Comparison of ENCODE assay signal across 14 cellular contexts in the genomic region with DNA sequence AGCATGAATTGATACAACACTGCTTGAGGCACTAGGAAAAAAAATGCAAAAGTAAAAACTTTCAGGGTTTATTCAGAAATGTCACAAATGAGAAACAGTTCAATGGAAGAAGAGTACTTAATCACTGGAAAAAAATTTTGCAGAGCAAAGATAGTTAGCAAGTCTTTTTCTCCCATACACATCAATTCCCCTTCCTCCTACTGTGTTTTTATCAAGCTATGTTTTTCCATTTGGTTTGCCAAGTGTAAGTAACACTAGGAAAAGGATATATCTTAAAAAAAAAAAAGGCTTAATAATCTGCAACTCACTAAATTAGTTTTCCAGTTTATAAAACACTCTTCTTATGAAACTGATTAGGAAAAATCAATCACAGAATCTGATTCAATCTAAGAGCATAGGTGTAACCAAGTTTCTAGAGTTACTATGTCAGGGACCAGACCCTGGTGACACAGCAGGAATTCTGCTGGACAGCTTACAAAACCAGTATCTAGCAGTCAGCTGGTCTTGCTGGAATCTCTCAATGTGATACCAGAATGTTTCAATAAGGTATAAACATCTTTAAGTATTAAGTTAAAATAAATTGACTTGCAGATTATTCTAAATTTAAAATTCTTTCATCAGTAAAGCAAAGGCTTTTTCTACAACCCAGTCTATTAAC. TPM values are rescaled to one million over a fixed set of nuclear protein-coding genes. Genes with fewer than 3 reads are reported as not detected.
DNase-seq lines count a peak whose midpoint lies in the region; ATAC-seq, FAIRE-seq and TF ChIP-seq lines count a peak whose summit lies in the region.
"Had no signal": no experiment of that assay in that cellular context is flagged by ENCODE, and none has a peak within 500 bp of the region (broad histone marks: within the 10 kb centered on the region; RNA-seq: fewer than 3 reads in every experiment).

No MANE protein-coding gene starts in this region.

- DNase-seq in A673 (ENCODE audit: low spot score) (no peak), IMR-90 (peak; percentile 56), dermis microvascular lymphatic vessel endothelial cell (ENCODE audit: low read depth in 2 of 2) (peak; percentile 21 to 47), lung microvascular endothelial cell (ENCODE audit: low read depth in 2 of 2) (peak; percentile 24 to 74), GM19239 (ENCODE audit: insufficient read length, low spot score) (no peak), HTR-8/SVneo (ENCODE audit: insufficient read length, low spot score) (no peak), SW480 (ENCODE audit: low spot score) (no peak), urothelium cell line (ENCODE audit: low spot score) (no peak)
- DNase-seq: activated effector memory CD4-positive, alpha-beta T cell treated with anti-CD3 and anti-CD28 coated beads, Interleukin-2, amount 50 U/mL, for 16 hours; cortex of kidney; pancreas had no signal

- POLR2A ChIA-PET in A673 (lab: Charles Lee; ENCODE audit: low non-redundant PET): interaction anchor here (0.7 kb wide), 2 partner anchors 38 to 590 kb away, joined by 4 to 11 read pairs; no protein-coding TSS in a partner anchor
- POLR2A ChIA-PET in IMR-90 (lab: Charles Lee; ENCODE audit: unreplicated experiment): interaction anchor here (0.6 kb wide), 1 partner anchor 285 kb away, joined by 3 read pairs; no protein-coding TSS in a partner anchor

- 0 out of 2 replicates have a peak overlapping the region, but pooled peaks have one; percentile 58 for H3K14ac ChIP-seq in IMR-90 (replicated peaks; ENCODE audit: low read depth, low read length)

- peak overlapping the region; percentile 70 for H3K18ac ChIP-seq in IMR-90 (ENCODE audit: low read depth, low read length)

- H3K9me3 ChIP-seq in A673 (ENCODE audit: low read depth, low read length, poor library complexity, severe bottlenecking): no peaks in the 10 kb centered on the region
- no peaks in the 10 kb centered on the region for H3K9me3 ChIP-seq in IMR-90 (ENCODE audit: control insufficient read depth, insufficient read depth, low read length)
- H3K9me3 ChIP-seq: gastroesophageal sphincter, pancreas had no signal

- H3K27me3 ChIP-seq in A673 (replicated peaks; ENCODE audit: insufficient read depth, low read depth, low read length, poor library complexity): no peaks in the 10 kb centered on the region
- no peaks in the 10 kb centered on the region for H3K27me3 ChIP-seq in IMR-90 (ENCODE audit: control insufficient read depth, insufficient read depth, low read length)
- H3K27me3 ChIP-seq: gastroesophageal sphincter, pancreas had no signal

- H3K9ac ChIP-seq in IMR-90 (ENCODE audit: low read depth, low read length): no peak overlapping the region

- peaks cover 58% of the 10 kb centered on the region for H3K36me3 ChIP-seq in A673 (ENCODE audit: insufficient read depth, low read length, poor library complexity, severe bottlenecking)
- H3K36me3 ChIP-seq in IMR-90 (ENCODE audit: control insufficient read depth, insufficient read depth, low read length): peaks cover 11% of the 10 kb centered on the region
- H3K36me3 ChIP-seq: pancreas had no signal

- H3K4me2 ChIP-seq in IMR-90 (ENCODE audit: low read depth, low read length): peak overlapping the region; percentile 36

- FAIRE-seq in GM19239 (lab: Jason Lieb, UNC): no peak
- FAIRE-seq in HTR-8/SVneo (lab: Jason Lieb, UNC): no peak
- FAIRE-seq in urothelium cell line (lab: Jason Lieb, UNC): no peak
- FAIRE-seq: pancreas had no signal

- H3K27ac ChIP-seq in A673 (ENCODE audit: low read depth, low read length, poor library complexity, severe bottlenecking) (peak overlapping the region; percentile 8), IMR-90 (ENCODE audit: insufficient read depth, low read length) (peak overlapping the region; percentile 50; the same call in 1 of the 2 replicates)
- H3K27ac ChIP-seq: pancreas, SK-N-MC had no signal

- H4K91ac ChIP-seq in IMR-90 (ENCODE audit: insufficient read depth, low read depth, low read length): no peak overlapping the region

- H3K4ac ChIP-seq in IMR-90 (ENCODE audit: low read depth, low read length): no peak overlapping the region

- no peak for TF ChIP-seq POLR2A in IMR-90 (IDR thresholded peaks at IDR 0.05; ENCODE audit: low read depth, low read length)

- intact Hi-C loops in A673 (cut with micrococcal nuclease; ENCODE audit: unreplicated experiment) (no loop called here), IMR-90 (cut with micrococcal nuclease) (no loop called here)

- H2BK120ac ChIP-seq in IMR-90 (ENCODE audit: low read depth, low read length): no peak overlapping the region

- no peak for TF ChIP-seq CTCF in A673 (conservative IDR thresholded peaks at IDR 0.05; ENCODE audit: low read depth, low read length)
- TF ChIP-seq CTCF in IMR-90 (conservative IDR thresholded peaks at IDR 0.05; ENCODE audit: low read depth, low read length): no peak

- H2AK5ac ChIP-seq in IMR-90 (ENCODE audit: low read depth, low read length): no peak overlapping the region

- H3K4me3 ChIP-seq in A673 (ENCODE audit: low read depth, low read length, poor library complexity, severe bottlenecking) (no peak overlapping the region), IMR-90 (ENCODE audit: insufficient read depth, low read depth, low read length) (no peak overlapping the region)
- H3K4me3 ChIP-seq: gastroesophageal sphincter, lung, pancreas, SK-N-MC had no signal

- CTCF ChIA-PET in A673 (lab: Charles Lee): no interaction called here
- CTCF ChIA-PET in IMR-90 (lab: Yijun Ruan, JAX): interaction anchor here (0.8 to 1.3 kb wide), 2 partner anchors 11 to 18 kb away, joined by 4 to 8 read pairs; no protein-coding TSS in a partner anchor

- no peak overlapping the region for H3K56ac ChIP-seq in IMR-90 (ENCODE audit: extremely low read depth, insufficient read depth, low read length)

- in situ Hi-C loops in IMR-90 (cut with MboI; ENCODE audit: low sequenced_read_pairs): loop anchor here (25.0 kb wide), 3 partner anchors 588 to 1612 kb away; no protein-coding TSS in a partner anchor

- H2AK9ac ChIP-seq in IMR-90 (replicated peaks; ENCODE audit: low read depth, low read length, poor library complexity): no peak overlapping the region

- H3K4me1 ChIP-seq in A673 (ENCODE audit: insufficient read depth, low read length, poor library complexity, severe bottlenecking) (peaks cover 29% of the 10 kb centered on the region), IMR-90 (ENCODE audit: control insufficient read depth, insufficient read depth, low read length) (peaks cover 5% of the 10 kb centered on the region)

- no peaks in the 10 kb centered on the region for H3K9me1 ChIP-seq in IMR-90 (ENCODE audit: insufficient read depth, low read length)

- H2BK5ac ChIP-seq in IMR-90 (ENCODE audit: low read depth, low read length, poor library complexity, severe bottlenecking): peak overlapping the region; percentile 88

- no peak for TF ChIP-seq RAD21 in IMR-90 (IDR thresholded peaks at IDR 0.05; ENCODE audit: low read length)

- H3K23ac ChIP-seq in IMR-90 (ENCODE audit: low read depth, low read length): peak overlapping the region; percentile 89; the same call in 1 of the 2 replicates

- no peak overlapping the region for H2AFZ ChIP-seq in IMR-90 (replicated peaks; ENCODE audit: low read length, poor library complexity)

- H2BK20ac ChIP-seq in IMR-90 (ENCODE audit: low read depth, low read length): no peak overlapping the region

- dilution Hi-C loops in IMR-90 (cut with HindIII; ENCODE audit: low sequenced_read_pairs, unreplicated experiment): loop anchor here (25.0 kb wide), 1 partner anchor 88 kb away; a partner anchor contains a TSS

- H2BK15ac ChIP-seq in IMR-90 (ENCODE audit: low read depth, low read length): no peak overlapping the region

- H4K5ac ChIP-seq in IMR-90 (ENCODE audit: low read depth, low read length): peak overlapping the region; percentile 78

- no peak for ATAC-seq in IMR-90 (ENCODE audit: low read depth)
- ATAC-seq: gastroesophageal sphincter had no signal

- peaks cover 15 to 50% of the 10 kb centered on the region in 2 experiments for H3K79me1 ChIP-seq in IMR-90 (ENCODE audit: low read depth in 1 of 2, low read length in 2 of 2)

- no peaks in the 10 kb centered on the region for H4K20me1 ChIP-seq in IMR-90 (ENCODE audit: insufficient read depth, low read length)

- BruUV-seq in A673 (replicated peaks; lab: Mats Ljungman, UMichigan) (no TSS peak), IMR-90 (replicated peaks; lab: Mats Ljungman, UMichigan) (no TSS peak)

- H4K8ac ChIP-seq in IMR-90 (ENCODE audit: low read depth in 2 of 2, low read length in 2 of 2): peak overlapping the region in 1 of 2 experiments; percentile 59; a peak in 1 of 4 replicates

TF ChIP-seq in IMR-90, 13 proteins besides CTCF, POLR2A, EP300 and RAD21:
- TF ChIP-seq NFE2L2 (IDR thresholded peaks at IDR 0.05; ENCODE audit: low read depth, low read length) (0 out of 2 replicates have a peak, but pooled peaks have one; percentile 19), BHLHE40 (IDR thresholded peaks at IDR 0.05; ENCODE audit: low read depth, low read length) (no peak)
- TF ChIP-seq, protein P1, sequence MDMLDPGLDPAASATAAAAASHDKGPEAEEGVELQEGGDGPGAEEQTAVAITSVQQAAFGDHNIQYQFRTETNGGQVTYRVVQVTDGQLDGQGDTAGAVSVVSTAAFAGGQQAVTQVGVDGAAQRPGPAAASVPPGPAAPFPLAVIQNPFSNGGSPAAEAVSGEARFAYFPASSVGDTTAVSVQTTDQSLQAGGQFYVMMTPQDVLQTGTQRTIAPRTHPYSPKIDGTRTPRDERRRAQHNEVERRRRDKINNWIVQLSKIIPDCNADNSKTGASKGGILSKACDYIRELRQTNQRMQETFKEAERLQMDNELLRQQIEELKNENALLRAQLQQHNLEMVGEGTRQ (IDR thresholded peaks at IDR 0.05; ENCODE audit: low read depth, low read length): peak; percentile 22; the same call in 1 of the 2 replicates

RNA-seq across cellular contexts. Expression of a gene that starts 34.7 kb away (rescaled TPM):
- 103 and 132 TPM in 2 replicates for total RNA-seq in A673 (2021)
- total RNA-seq in IMR-90 (2012; rRNA removed): 50.0 and 68.0 TPM in 2 replicates
- polyA plus RNA-seq in IMR-90 (2012; rRNA removed): 44.9 and 57.0 TPM in 2 replicates
- 14.3 and 27.2 TPM in 2 replicates for polyA plus RNA-seq in IMR-90 (2012; cell fraction: cytosol; rRNA removed)
- polyA plus RNA-seq in IMR-90 (2012; cell fraction: nucleus; rRNA removed; ENCODE audit: low replicate concordance): 8.4 and 77.6 TPM in 2 replicates
- total RNA-seq in dermis microvascular lymphatic vessel endothelial cell: 37.2 and 42.7 TPM in 2 replicates
- total RNA-seq in lung microvascular endothelial cell: 41.2 and 45.8 TPM in 2 replicates

Comparison
In these comparisons a context has a peak if more than half of its experiments do, and no peak if none do; other contexts are left out.
1. DNase-seq: peak in IMR-90 (single experiment), dermis microvascular lymphatic vessel endothelial cell (2 of 2) and lung microvascular endothelial cell (2 of 2); none in A673 (single experiment), GM19239 (single experiment), HTR-8/SVneo (single experiment), SW480 (single experiment) and urothelium cell line (single experiment).